Comparison of ENCODE assay signal across 8 cellular contexts in the genomic region with DNA sequence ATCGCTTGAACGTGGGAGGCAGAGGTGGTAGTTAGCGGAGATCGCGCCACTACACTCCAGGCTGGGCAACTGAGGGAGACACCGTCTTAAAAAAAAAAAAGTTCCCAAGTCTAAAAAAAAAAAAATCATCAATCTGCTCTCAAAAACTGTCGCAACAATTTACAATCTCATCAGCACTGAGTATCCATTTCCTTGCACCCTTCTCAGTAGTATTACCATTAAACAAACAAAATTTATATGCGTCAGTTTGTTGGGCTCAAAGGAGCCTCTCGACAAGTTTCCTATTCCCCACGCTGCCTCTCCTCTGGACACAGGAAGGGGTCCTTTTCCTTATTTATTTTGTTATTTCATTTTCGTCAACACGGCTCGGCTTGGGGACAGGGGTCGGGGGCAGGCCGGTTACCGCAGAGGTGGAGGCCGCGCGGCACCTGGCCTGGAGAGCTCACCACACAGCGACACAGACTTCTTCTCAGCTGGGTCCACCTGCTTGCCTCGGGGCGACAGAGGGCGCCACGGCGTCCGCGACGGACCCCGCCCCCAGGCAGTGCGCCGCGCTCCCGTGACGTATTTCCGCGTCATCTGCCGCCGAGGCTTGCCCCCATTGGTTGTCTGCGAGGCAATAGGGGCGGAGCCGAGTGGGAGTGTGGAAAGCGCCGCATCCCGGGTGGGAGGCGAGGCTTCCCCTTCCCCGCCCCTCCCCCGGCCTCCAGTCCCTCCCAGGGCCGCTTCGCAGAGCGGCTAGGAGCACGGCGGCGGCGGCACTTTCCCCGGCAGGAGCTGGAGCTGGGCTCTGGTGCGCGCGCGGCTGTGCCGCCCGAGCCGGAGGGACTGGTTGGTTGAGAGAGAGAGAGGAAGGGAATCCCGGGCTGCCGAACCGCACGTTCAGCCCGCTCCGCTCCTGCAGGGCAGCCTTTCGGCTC. TPM values are rescaled to one million over a fixed set of nuclear protein-coding genes. Genes with fewer than 3 reads are reported as not detected.
DNase-seq lines count a peak whose midpoint lies in the region; ATAC-seq and TF ChIP-seq lines count a peak whose summit lies in the region.

Gene MAP2K1 (plus strand): TSS at position 709 of the 920 bp plus-strand sequence. CDS start 436 bp downstream, outside the sequence.

- intact Hi-C loops in Calu3 (cut with micrococcal nuclease; ENCODE audit: unreplicated experiment) = loop anchor here (1.0 to 5.0 kb wide), 3 partner anchors 30 to 112 kb away; partner anchors contain the start of gene TIPIN

- H3K9me3 ChIP-seq in endodermal cell (ENCODE audit: control insufficient read depth, low read length) (no peaks in the 10 kb centered on the region), mesodermal cell (ENCODE audit: control insufficient read depth, low read length) (no peaks in the 10 kb centered on the region)

- H3K4me3 ChIP-seq in endodermal cell (ENCODE audit: low read length) (peak within 1 kb of the TSS; percentile 83), mesodermal cell (ENCODE audit: extremely low read depth, insufficient read depth, low read length, poor library complexity, severe bottlenecking) (peak within 1 kb of the TSS; percentile 86)

- H3K36me3 ChIP-seq in endodermal cell (ENCODE audit: control insufficient read depth, insufficient read depth, low read length) (peaks cover 10% of the 10 kb centered on the region), mesodermal cell (ENCODE audit: control insufficient read depth, insufficient read depth, low read length) (peaks cover 12% of the 10 kb centered on the region)

- H3K27ac ChIP-seq in endodermal cell (ENCODE audit: low read depth, low read length) (peak within 1 kb of the TSS; percentile 71), mesodermal cell (ENCODE audit: low read depth, low read length, severe bottlenecking) (peak within 1 kb of the TSS; percentile 80)

- peak; percentile 99 for DNase-seq in Calu3
- peak; percentile 54 to 98 (median 95) for DNase-seq in HUDEP-2 (lab: John Stamatoyannopoulos, UW; ENCODE audit: unreplicated experiment in 76 of 76)
- DNase-seq in NOMO-1 treated with dmso at 0.1 percent for 144 hours (lab: John Stamatoyannopoulos, UW; ENCODE audit: unreplicated experiment) = peak; percentile 95
- DNase-seq in activated CD8-positive, alpha-beta memory T cell treated with anti-CD3 and anti-CD28 coated beads, Interleukin-2, amount 50 U/mL, for 1 hour (ENCODE audit: extremely low read depth) = peak; percentile 96
- DNase-seq in endodermal cell = peak; percentile 99
- DNase-seq in stimulated activated CD8-positive, alpha-beta memory T cell treated with anti-CD3 and anti-CD28 coated beads, Interleukin-15, amount 100 ng/mL, for 4 hours (ENCODE audit: low read depth in 2 of 2) = peak; percentile 96 to 97

- peak within 1 kb of the TSS; percentile 58 for H3K9ac ChIP-seq in endodermal cell (ENCODE audit: extremely low read depth, low read length, poor library complexity, severe bottlenecking)

- H3K27ac Mint-ChIP-seq in Calu3 (ENCODE audit: unreplicated experiment) = peak within 1 kb of the TSS; percentile 76
- H3K27ac Mint-ChIP-seq in endodermal cell = peak within 1 kb of the TSS; percentile 98

- H3K27me3 ChIP-seq in endodermal cell (ENCODE audit: control insufficient read depth, insufficient read depth, low read length, poor library complexity, severe bottlenecking) = no peaks in the 10 kb centered on the region

- H3K4me1 Mint-ChIP-seq in Calu3 (ENCODE audit: low read depth, unreplicated experiment) (peaks cover 28% of the 10 kb centered on the region), endodermal cell (peaks cover 21% of the 10 kb centered on the region)

- H3K36me3 Mint-ChIP-seq in Calu3 (ENCODE audit: insufficient read depth, unreplicated experiment) (peaks cover 33% of the 10 kb centered on the region), endodermal cell (ENCODE audit: low read depth) (peaks cover 14% of the 10 kb centered on the region)

- H3K4me3 Mint-ChIP-seq in Calu3 (ENCODE audit: low read depth, unreplicated experiment) (peak within 1 kb of the TSS; percentile 98), endodermal cell (peak within 1 kb of the TSS; percentile 79)

- H3K9me3 Mint-ChIP-seq in Calu3 (ENCODE audit: low read depth, unreplicated experiment) (no peaks in the 10 kb centered on the region), endodermal cell (no peaks in the 10 kb centered on the region)

- H3K4me1 ChIP-seq in endodermal cell (ENCODE audit: control insufficient read depth, insufficient read depth, low read length) (no peaks in the 10 kb centered on the region), mesodermal cell (ENCODE audit: control insufficient read depth, insufficient read depth, low read length, poor library complexity, severe bottlenecking) (peaks cover 15% of the 10 kb centered on the region)

- ATAC-seq in GM21381 (IDR thresholded peaks at IDR 0.05; ENCODE audit: unreplicated experiment) = peak; percentile 79

- BruUV-seq in Calu3 (replicated peaks; lab: Mats Ljungman, UMichigan) = TSS peak; percentile 93

- H3K27me3 Mint-ChIP-seq in Calu3 (ENCODE audit: unreplicated experiment) (no peaks in the 10 kb centered on the region), endodermal cell (ENCODE audit: insufficient read depth) (no peaks in the 10 kb centered on the region)

- TF ChIP-seq CTCF in Calu3 (IDR thresholded peaks at IDR 0.05; ENCODE audit: unreplicated experiment) (peak; percentile 66), endodermal cell (conservative IDR thresholded peaks at IDR 0.05) (peak; percentile 81)

- CTCF ChIA-PET in Calu3 (lab: Charles Lee) = interaction anchor here (0.5 to 1.3 kb wide), 9 partner anchors 17 to 295 kb away, joined by 3 to 21 read pairs (median 4); partner anchors contain the start of genes SNAPC5, TIPIN and ZWILCH

- 11 to 54% methylated on average over 12 to 67 of the region's 69 CpGs for WGBS in endodermal cell (ENCODE audit: insufficient coverage in 1 of 2, insufficient read length in 1 of 2), 2 experiments
- 20 to 22% methylated on average over 16 to 41 of the region's 69 CpGs for WGBS in mesodermal cell (ENCODE audit: insufficient coverage in 2 of 2), 2 experiments

RNA-seq across cellular contexts. Expression of gene MAP2K1, which starts in this region (rescaled TPM):
- total RNA-seq in Calu3 (2022) (67.6 and 69.1 TPM in 2 replicates), endodermal cell (10 to 100 TPM; 73.7 to 81.2 TPM)
- polyA plus RNA-seq in endodermal cell (2013, experiment 1 of 2) = 50.6 TPM
- 49.3 TPM for polyA plus RNA-seq in endodermal cell (2013, experiment 2 of 2)
- polyA plus RNA-seq in mesodermal cell (2013, experiment 1 of 2) = 49.9 TPM
- polyA plus RNA-seq in mesodermal cell (2013, experiment 2 of 2) = 42.3 TPM

Comparison
In these comparisons a context has a peak if more than half of its experiments do, and no peak if none do; other contexts are left out.
1. Peak in every context shown above with its lines: DNase-seq, ATAC-seq, H3K4me3 ChIP-seq and H3K27ac ChIP-seq.